In genomic region chr12:14403293-14403692, GRCh38 we compare ENCODE assay signal across 1 cellular context.
TF ChIP-seq lines count a peak whose summit lies in the region.

No MANE protein-coding gene starts in this region.

TF ChIP-seq in GM23338, 12 proteins besides CTCF, POLR2A, EP300 and RAD21 (continued from another document):
- TF ChIP-seq, protein P1, sequence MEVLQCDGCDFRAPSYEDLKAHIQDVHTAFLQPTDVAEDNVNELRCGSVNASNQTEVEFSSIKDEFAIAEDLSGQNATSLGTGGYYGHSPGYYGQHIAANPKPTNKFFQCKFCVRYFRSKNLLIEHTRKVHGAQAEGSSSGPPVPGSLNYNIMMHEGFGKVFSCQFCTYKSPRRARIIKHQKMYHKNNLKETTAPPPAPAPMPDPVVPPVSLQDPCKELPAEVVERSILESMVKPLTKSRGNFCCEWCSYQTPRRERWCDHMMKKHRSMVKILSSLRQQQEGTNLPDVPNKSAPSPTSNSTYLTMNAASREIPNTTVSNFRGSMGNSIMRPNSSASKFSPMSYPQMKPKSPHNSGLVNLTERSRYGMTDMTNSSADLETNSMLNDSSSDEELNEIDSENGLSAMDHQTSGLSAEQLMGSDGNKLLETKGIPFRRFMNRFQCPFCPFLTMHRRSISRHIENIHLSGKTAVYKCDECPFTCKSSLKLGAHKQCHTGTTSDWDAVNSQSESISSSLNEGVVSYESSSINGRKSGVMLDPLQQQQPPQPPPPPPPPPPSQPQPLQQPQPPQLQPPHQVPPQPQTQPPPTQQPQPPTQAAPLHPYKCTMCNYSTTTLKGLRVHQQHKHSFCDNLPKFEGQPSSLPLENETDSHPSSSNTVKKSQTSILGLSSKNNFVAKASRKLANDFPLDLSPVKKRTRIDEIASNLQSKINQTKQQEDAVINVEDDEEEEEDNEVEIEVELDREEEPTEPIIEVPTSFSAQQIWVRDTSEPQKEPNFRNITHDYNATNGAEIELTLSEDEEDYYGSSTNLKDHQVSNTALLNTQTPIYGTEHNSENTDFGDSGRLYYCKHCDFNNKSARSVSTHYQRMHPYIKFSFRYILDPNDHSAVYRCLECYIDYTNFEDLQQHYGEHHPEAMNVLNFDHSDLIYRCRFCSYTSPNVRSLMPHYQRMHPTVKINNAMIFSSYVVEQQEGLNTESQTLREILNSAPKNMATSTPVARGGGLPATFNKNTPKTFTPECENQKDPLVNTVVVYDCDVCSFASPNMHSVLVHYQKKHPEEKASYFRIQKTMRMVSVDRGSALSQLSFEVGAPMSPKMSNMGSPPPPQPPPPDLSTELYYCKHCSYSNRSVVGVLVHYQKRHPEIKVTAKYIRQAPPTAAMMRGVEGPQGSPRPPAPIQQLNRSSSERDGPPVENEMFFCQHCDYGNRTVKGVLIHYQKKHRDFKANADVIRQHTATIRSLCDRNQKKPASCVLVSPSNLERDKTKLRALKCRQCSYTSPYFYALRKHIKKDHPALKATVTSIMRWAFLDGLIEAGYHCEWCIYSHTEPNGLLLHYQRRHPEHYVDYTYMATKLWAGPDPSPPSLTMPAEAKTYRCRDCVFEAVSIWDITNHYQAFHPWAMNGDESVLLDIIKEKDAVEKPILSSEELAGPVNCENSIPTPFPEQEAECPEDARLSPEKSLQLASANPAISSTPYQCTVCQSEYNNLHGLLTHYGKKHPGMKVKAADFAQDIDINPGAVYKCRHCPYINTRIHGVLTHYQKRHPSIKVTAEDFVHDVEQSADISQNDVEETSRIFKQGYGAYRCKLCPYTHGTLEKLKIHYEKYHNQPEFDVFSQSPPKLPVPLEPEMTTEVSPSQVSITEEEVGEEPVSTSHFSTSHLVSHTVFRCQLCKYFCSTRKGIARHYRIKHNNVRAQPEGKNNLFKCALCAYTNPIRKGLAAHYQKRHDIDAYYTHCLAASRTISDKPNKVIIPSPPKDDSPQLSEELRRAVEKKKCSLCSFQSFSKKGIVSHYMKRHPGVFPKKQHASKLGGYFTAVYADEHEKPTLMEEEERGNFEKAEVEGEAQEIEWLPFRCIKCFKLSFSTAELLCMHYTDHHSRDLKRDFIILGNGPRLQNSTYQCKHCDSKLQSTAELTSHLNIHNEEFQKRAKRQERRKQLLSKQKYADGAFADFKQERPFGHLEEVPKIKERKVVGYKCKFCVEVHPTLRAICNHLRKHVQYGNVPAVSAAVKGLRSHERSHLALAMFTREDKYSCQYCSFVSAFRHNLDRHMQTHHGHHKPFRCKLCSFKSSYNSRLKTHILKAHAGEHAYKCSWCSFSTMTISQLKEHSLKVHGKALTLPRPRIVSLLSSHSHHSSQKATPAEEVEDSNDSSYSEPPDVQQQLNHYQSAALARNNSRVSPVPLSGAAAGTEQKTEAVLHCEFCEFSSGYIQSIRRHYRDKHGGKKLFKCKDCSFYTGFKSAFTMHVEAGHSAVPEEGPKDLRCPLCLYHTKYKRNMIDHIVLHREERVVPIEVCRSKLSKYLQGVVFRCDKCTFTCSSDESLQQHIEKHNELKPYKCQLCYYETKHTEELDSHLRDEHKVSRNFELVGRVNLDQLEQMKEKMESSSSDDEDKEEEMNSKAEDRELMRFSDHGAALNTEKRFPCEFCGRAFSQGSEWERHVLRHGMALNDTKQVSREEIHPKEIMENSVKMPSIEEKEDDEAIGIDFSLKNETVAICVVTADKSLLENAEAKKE (CRISPR knock-in tag; IDR thresholded peaks at IDR 0.05), result no peak
- TF ChIP-seq ETS1 (IDR thresholded peaks at IDR 0.05) (no peak), NANOG (IDR thresholded peaks at IDR 0.05; ENCODE audit: borderline replicate concordance) (no peak), ZNF331 (CRISPR knock-in tag; IDR thresholded peaks at IDR 0.05; ENCODE audit: low read depth) (no peak), EZH2phosphoT487 (IDR thresholded peaks at IDR 0.05; ENCODE audit: unreplicated experiment) (no peak), CREB1 (CRISPR knock-in tag; IDR thresholded peaks at IDR 0.05; ENCODE audit: low read depth) (no peak)
TF ChIP-seq in GM23338: peak in this region for 0.
